2 cellular contexts compared by ENCODE assay signal in genomic region chr21:33403128-33403785, GRCh38.
A peak's percentile ranks its signal among the peaks of the same experiment; 100 is the strongest.
TF ChIP-seq lines count a peak whose summit lies in the region.

TSS of gene IFNGR2 (plus strand) at chr21:33403413. CDS start at chr21:33403544, 131 bp downstream.

TF ChIP-seq in WTC11, 78 proteins besides CTCF, POLR2A, EP300 and RAD21 (continues in another document):
- TF ChIP-seq ZNF532 (CRISPR knock-in tag; IDR thresholded peaks at IDR 0.05; ENCODE audit: borderline replicate concordance) (no peak), ZNF317 (CRISPR knock-in tag; IDR thresholded peaks at IDR 0.05; ENCODE audit: borderline replicate concordance, low read depth) (no peak), FOXP4 (CRISPR knock-in tag; IDR thresholded peaks at IDR 0.05) (peak; percentile 36; the same call in 1 of the 2 replicates), SP1 (CRISPR knock-in tag; conservative IDR thresholded peaks at IDR 0.05) (peak; percentile 62), ZBTB43 (CRISPR knock-in tag; IDR thresholded peaks at IDR 0.05) (no peak), RELA (CRISPR knock-in tag; IDR thresholded peaks at IDR 0.05; ENCODE audit: borderline replicate concordance) (no peak), CREM (CRISPR knock-in tag; IDR thresholded peaks at IDR 0.05) (peak; percentile 49; the same call in 1 of the 2 replicates), E2F4 (CRISPR knock-in tag; IDR thresholded peaks at IDR 0.05; ENCODE audit: borderline replicate concordance, low read depth) (no peak), FOXP1 (CRISPR knock-in tag; IDR thresholded peaks at IDR 0.05; ENCODE audit: borderline replicate concordance) (peak; percentile 31; the same call in 1 of the 2 replicates), ATF2 (CRISPR knock-in tag; IDR thresholded peaks at IDR 0.05; ENCODE audit: borderline replicate concordance, low read depth) (no peak), PREB (CRISPR knock-in tag; IDR thresholded peaks at IDR 0.05; ENCODE audit: borderline replicate concordance) (no peak), ZNF423 (CRISPR knock-in tag; IDR thresholded peaks at IDR 0.05) (peak; percentile 38; the same call in 1 of the 2 replicates), TP53 (CRISPR knock-in tag; IDR thresholded peaks at IDR 0.05) (no peak), NFE2L1 (CRISPR knock-in tag; IDR thresholded peaks at IDR 0.05) (no peak)

TF ChIP-seq in HepG2, 621 proteins besides CTCF, POLR2A, EP300 and RAD21 (continued from another document and continues in another):
- TF ChIP-seq ZFP82 (CRISPR knock-in tag; IDR thresholded peaks at IDR 0.05; ENCODE audit: borderline replicate concordance) (0 out of 2 replicates have a peak, but pooled peaks have one; percentile 65), SALL2 (CRISPR knock-in tag; IDR thresholded peaks at IDR 0.05) (no peak), MEIS2 (CRISPR knock-in tag; IDR thresholded peaks at IDR 0.05) (no peak), ARNT2 (CRISPR knock-in tag; IDR thresholded peaks at IDR 0.05; ENCODE audit: low read depth) (peak; percentile 54; the same call in 1 of the 2 replicates), FOXC1 (CRISPR knock-in tag; IDR thresholded peaks at IDR 0.05; ENCODE audit: borderline replicate concordance) (no peak), FOXK1 (CRISPR knock-in tag; IDR thresholded peaks at IDR 0.05; ENCODE audit: borderline replicate concordance, low read depth) (no peak), ZNF124 (CRISPR knock-in tag; IDR thresholded peaks at IDR 0.05) (no peak), LBX2 (CRISPR knock-in tag; IDR thresholded peaks at IDR 0.05; ENCODE audit: borderline replicate concordance) (no peak), ZNF773 (CRISPR knock-in tag; IDR thresholded peaks at IDR 0.05; ENCODE audit: borderline replicate concordance) (peak; percentile 38; the same call in 1 of the 2 replicates), GMEB2 (CRISPR knock-in tag; IDR thresholded peaks at IDR 0.05; ENCODE audit: low read depth) (no peak), ARID4A (CRISPR knock-in tag; IDR thresholded peaks at IDR 0.05; ENCODE audit: borderline replicate concordance) (no peak), HNRNPK (IDR thresholded peaks at IDR 0.05; ENCODE audit: low read depth, low read length, poor library complexity, severe bottlenecking) (peak; percentile 30), ZNF24 (IDR thresholded peaks at IDR 0.05) (no peak), ZNF784 (CRISPR knock-in tag; IDR thresholded peaks at IDR 0.05; ENCODE audit: borderline replicate concordance) (0 out of 2 replicates have a peak, but pooled peaks have one; percentile 15), GMEB1 (CRISPR knock-in tag; IDR thresholded peaks at IDR 0.05; ENCODE audit: borderline replicate concordance) (no peak), ZMAT3 (CRISPR knock-in tag; conservative IDR thresholded peaks at IDR 0.05) (no peak), ZNF850 (CRISPR knock-in tag; conservative IDR thresholded peaks at IDR 0.05) (0 out of 2 replicates have a peak, but pooled peaks have one; percentile 4), SRSF1 (optimal IDR thresholded peaks at IDR 0.05; ENCODE audit: low read depth, low read length) (no peak), IRF9 (CRISPR knock-in tag; IDR thresholded peaks at IDR 0.05; ENCODE audit: borderline replicate concordance) (no peak), MIXL1 (CRISPR knock-in tag; IDR thresholded peaks at IDR 0.05) (no peak), MXI1 (IDR thresholded peaks at IDR 0.05; ENCODE audit: borderline replicate concordance, low read depth, low read length) (no peak; the same call in 2 of the 3 replicates), ZBTB2 (CRISPR knock-in tag; IDR thresholded peaks at IDR 0.05; ENCODE audit: low read depth) (peak; percentile 37; the same call in 1 of the 2 replicates), RBFOX2 (IDR thresholded peaks at IDR 0.05; ENCODE audit: low read depth, low read length) (0 out of 2 replicates have a peak, but pooled peaks have one; percentile 59), SALL1 (CRISPR knock-in tag; IDR thresholded peaks at IDR 0.05) (0 out of 2 replicates have a peak, but pooled peaks have one; percentile 6), ZNF383 (CRISPR knock-in tag; IDR thresholded peaks at IDR 0.05; ENCODE audit: borderline replicate concordance) (no peak), NFE2L2 (IDR thresholded peaks at IDR 0.05; ENCODE audit: low read length) (no peak), STAG1 (CRISPR knock-in tag; IDR thresholded peaks at IDR 0.05) (no peak), FOSL2 (CRISPR knock-in tag; IDR thresholded peaks at IDR 0.05) (no peak), CCDC6 (CRISPR knock-in tag; IDR thresholded peaks at IDR 0.05) (no peak), RELA (CRISPR knock-in tag; IDR thresholded peaks at IDR 0.05) (0 out of 2 replicates have a peak, but pooled peaks have one; percentile 46), ZNF790 (CRISPR knock-in tag; IDR thresholded peaks at IDR 0.05; ENCODE audit: borderline replicate concordance) (no peak), ZNF563 (CRISPR knock-in tag; IDR thresholded peaks at IDR 0.05) (peak; percentile 48; the same call in 1 of the 2 replicates), BRD4 (CRISPR knock-in tag; IDR thresholded peaks at IDR 0.05) (peak; percentile 18; the same call in 1 of the 2 replicates), IRF2 (CRISPR knock-in tag; IDR thresholded peaks at IDR 0.05) (no peak), ZSCAN9 (CRISPR knock-in tag; IDR thresholded peaks at IDR 0.05; ENCODE audit: borderline replicate concordance) (no peak), TFDP1 (CRISPR knock-in tag; IDR thresholded peaks at IDR 0.05; ENCODE audit: borderline replicate concordance) (peak; percentile 36; the same call in 1 of the 2 replicates), REPIN1 (CRISPR knock-in tag; IDR thresholded peaks at IDR 0.05; ENCODE audit: borderline replicate concordance, low read depth) (no peak), ZNF737 (CRISPR knock-in tag; IDR thresholded peaks at IDR 0.05; ENCODE audit: borderline replicate concordance) (no peak), HES4 (CRISPR knock-in tag; IDR thresholded peaks at IDR 0.05; ENCODE audit: borderline replicate concordance) (peak; percentile 71; the same call in 1 of the 2 replicates), ZFX (CRISPR knock-in tag; IDR thresholded peaks at IDR 0.05; ENCODE audit: low read depth) (peak; percentile 35), MAX (IDR thresholded peaks at IDR 0.05) (peak; percentile 24; the same call in 1 of the 2 replicates), ZNF441 (CRISPR knock-in tag; IDR thresholded peaks at IDR 0.05; ENCODE audit: borderline replicate concordance) (0 out of 2 replicates have a peak, but pooled peaks have one; percentile 21), DNMT1 (CRISPR knock-in tag; IDR thresholded peaks at IDR 0.05) (no peak), DR1 (CRISPR knock-in tag; IDR thresholded peaks at IDR 0.05) (no peak), RORA (CRISPR knock-in tag; IDR thresholded peaks at IDR 0.05) (no peak)
